ENCODE assay signal across 8 cellular contexts in genomic region chr4:26372525-26373172, GRCh38. TPM values are rescaled to one million over a fixed set of nuclear protein-coding genes. Genes with fewer than 3 reads are reported as not detected.
DNase-seq lines count a peak whose midpoint lies in the region; ATAC-seq and TF ChIP-seq lines count a peak whose summit lies in the region.

No MANE protein-coding gene starts in this region.

- no peaks in the 10 kb centered on the region for H3K36me3 ChIP-seq in A673 (ENCODE audit: insufficient read depth, low read length, poor library complexity, severe bottlenecking)

- CTCF ChIA-PET in A673 (lab: Charles Lee) (no interaction called here), WTC11 (lab: Charles Lee) (interaction anchor here (1.1 to 2.6 kb wide), 2 partner anchors 32 to 42 kb away, joined by 3 to 10 read pairs; no protein-coding TSS in a partner anchor)

- no peaks in the 10 kb centered on the region for H3K9me3 ChIP-seq in A673 (ENCODE audit: low read depth, low read length, poor library complexity, severe bottlenecking)

- peaks cover 41% of the 10 kb centered on the region for H3K4me1 ChIP-seq in A673 (ENCODE audit: insufficient read depth, low read length, poor library complexity, severe bottlenecking)

- BruUV-seq in A673 (replicated peaks; lab: Mats Ljungman, UMichigan): no TSS peak

- peaks cover 79% of the 10 kb centered on the region for H3K4me1 Mint-ChIP-seq in WTC11
- H3K4me1 Mint-ChIP-seq in effector memory CD8-positive, alpha-beta T cell (ENCODE audit: low read depth in 2 of 2): peaks cover 15 to 28% of the 10 kb centered on the region in 2 donors

- H3K4me3 ChIP-seq in A673 (ENCODE audit: low read depth, low read length, poor library complexity, severe bottlenecking): no peak overlapping the region

- intact Hi-C loops in A673 (cut with micrococcal nuclease; ENCODE audit: unreplicated experiment): no loop called here

- no peaks in the 10 kb centered on the region for H3K27me3 Mint-ChIP-seq in WTC11 (ENCODE audit: low read depth)
- peaks cover 6 to 14% of the 10 kb centered on the region in 2 donors for H3K27me3 Mint-ChIP-seq in effector memory CD8-positive, alpha-beta T cell

- no peaks in the 10 kb centered on the region; the same call in 1 of the 2 replicates for H3K36me3 Mint-ChIP-seq in WTC11
- H3K36me3 Mint-ChIP-seq in effector memory CD8-positive, alpha-beta T cell (ENCODE audit: insufficient read depth): peaks cover 4% of the 10 kb centered on the region

- no peak overlapping the region for H3K4me3 Mint-ChIP-seq in WTC11
- H3K4me3 Mint-ChIP-seq in effector memory CD8-positive, alpha-beta T cell: peak overlapping the region in 1 of 2 donors; percentile 49

- no peaks in the 10 kb centered on the region for H3K9me3 Mint-ChIP-seq in WTC11
- H3K9me3 Mint-ChIP-seq in effector memory CD8-positive, alpha-beta T cell: no peaks in the 10 kb centered on the region

- H3K27me3 ChIP-seq in A673 (replicated peaks; ENCODE audit: insufficient read depth, low read depth, low read length, poor library complexity): no peaks in the 10 kb centered on the region

- no peak for TF ChIP-seq CTCF in A673 (conservative IDR thresholded peaks at IDR 0.05; ENCODE audit: low read depth, low read length)
- no peak for TF ChIP-seq CTCF in WTC11 (IDR thresholded peaks at IDR 0.05)

- POLR2A ChIA-PET in A673 (lab: Charles Lee; ENCODE audit: low non-redundant PET): interaction anchor here (0.6 kb wide), 1 partner anchor 1356 kb away, joined by 3 read pairs; no protein-coding TSS in a partner anchor
- POLR2A ChIA-PET in WTC11 (lab: Charles Lee): interaction anchor here (1.0 kb wide), 1 partner anchor 12 kb away, joined by 3 read pairs; no protein-coding TSS in a partner anchor

- H3K27ac Mint-ChIP-seq in WTC11: peak overlapping the region; percentile 85
- H3K27ac Mint-ChIP-seq in effector memory CD8-positive, alpha-beta T cell: no peak overlapping the region

- peak; percentile 94 for ATAC-seq in GM18502 (IDR thresholded peaks at IDR 0.05; ENCODE audit: poor library complexity, unreplicated experiment)
- ATAC-seq in HG02870 (IDR thresholded peaks at IDR 0.05; ENCODE audit: unreplicated experiment): peak; percentile 68
- ATAC-seq in WTC11: peak; percentile 49
- ATAC-seq in effector memory CD8-positive, alpha-beta T cell (replicated peaks): peak; percentile 94

- H3K27ac ChIP-seq in A673 (ENCODE audit: low read depth, low read length, poor library complexity, severe bottlenecking): peak overlapping the region; percentile 27

- DNase-seq in A673 (ENCODE audit: low spot score): peak; percentile 76
- peak; percentile 19 for DNase-seq in NCI-H1436 treated with DMSO at 0.1 percent for 48 hours (lab: John Stamatoyannopoulos, UW)
- DNase-seq in WTC11 (ENCODE audit: low spot score): no peak
- peak; percentile 57 to 63 (median 60) for DNase-seq in effector memory CD8-positive, alpha-beta T cell
- DNase-seq in retina: peak; percentile 49
- no peak for DNase-seq in cerebellar nuclear complex (lab: John Stamatoyannopoulos, UW)

TF ChIP-seq in WTC11, 78 proteins besides CTCF, POLR2A, EP300 and RAD21:
- TF ChIP-seq ZNF512 (CRISPR knock-in tag; IDR thresholded peaks at IDR 0.05; ENCODE audit: borderline replicate concordance) (no peak), GABPB1 (CRISPR knock-in tag; IDR thresholded peaks at IDR 0.05) (peak; percentile 72; the same call in 1 of the 2 replicates)

RNA-seq across cellular contexts. Expression of gene RBPJ, which starts 51.8 kb away (rescaled TPM):
- total RNA-seq in A673 (2021) (59.8 and 65.3 TPM in 2 replicates), WTC11 (2021) (163 to 167 TPM (median 163 TPM) in 3 replicates)

Comparison
In these comparisons a context has a peak if more than half of its experiments do, and no peak if none do; other contexts are left out.
1. DNase-seq: peak in A673 (single experiment), NCI-H1436 treated with DMSO at 0.1 percent for 48 hours (single experiment), effector memory CD8-positive, alpha-beta T cell (3 of 3) and retina (single experiment); none in WTC11 (single experiment) and cerebellar nuclear complex (0 of 2).
2. Peak in every context shown above with its lines, with median percentiles within 50 percentile points of each other: ATAC-seq.